In genomic region chr19:2315818-2316353, GRCh38 we compare ENCODE assay signal across 1 cellular context.
A peak's percentile ranks its signal among the peaks of the same experiment; 100 is the strongest.
TF ChIP-seq lines count a peak whose summit lies in the region.

No MANE protein-coding gene starts in this region.

TF ChIP-seq in HepG2, 621 proteins besides CTCF, POLR2A, EP300 and RAD21 (continued from another document and continues in another):
- peak; percentile 73 for TF ChIP-seq THAP9 (CRISPR knock-in tag; IDR thresholded peaks at IDR 0.05; ENCODE audit: borderline replicate concordance)
- TF ChIP-seq ZNF672 (CRISPR knock-in tag; IDR thresholded peaks at IDR 0.05): no peak
- peak; percentile 89 for TF ChIP-seq KDM2A (CRISPR knock-in tag; IDR thresholded peaks at IDR 0.05; ENCODE audit: borderline replicate concordance, low read depth)
- TF ChIP-seq ZNF790 (CRISPR knock-in tag; IDR thresholded peaks at IDR 0.05; ENCODE audit: borderline replicate concordance): 0 out of 2 replicates have a peak, but pooled peaks have one; percentile 0
- TF ChIP-seq ZNF564 (CRISPR knock-in tag; IDR thresholded peaks at IDR 0.05): no peak
- peak; percentile 67; the same call in 1 of the 2 replicates for TF ChIP-seq FOXC1 (CRISPR knock-in tag; IDR thresholded peaks at IDR 0.05; ENCODE audit: borderline replicate concordance)
- peak; percentile 83 for TF ChIP-seq ZBTB7B (CRISPR knock-in tag; IDR thresholded peaks at IDR 0.05)
- peak; percentile 65; the same call in 1 of the 2 replicates for TF ChIP-seq KDM5B (CRISPR knock-in tag; IDR thresholded peaks at IDR 0.05; ENCODE audit: borderline replicate concordance)
- peak; percentile 59; the same call in 1 of the 2 replicates for TF ChIP-seq YEATS2 (CRISPR knock-in tag; IDR thresholded peaks at IDR 0.05; ENCODE audit: borderline replicate concordance)
- TF ChIP-seq ZNF331 (CRISPR knock-in tag; IDR thresholded peaks at IDR 0.05): peak; percentile 78
- TF ChIP-seq U2AF1 (optimal IDR thresholded peaks at IDR 0.05; ENCODE audit: low read depth, low read length): peak; percentile 58
- no peak for TF ChIP-seq RARA (CRISPR knock-in tag; IDR thresholded peaks at IDR 0.05)
- peak; percentile 66; the same call in 1 of the 2 replicates for TF ChIP-seq ZNF784 (CRISPR knock-in tag; IDR thresholded peaks at IDR 0.05; ENCODE audit: borderline replicate concordance)
- peak; percentile 39; the same call in 1 of the 2 replicates for TF ChIP-seq ELF1 (CRISPR knock-in tag; IDR thresholded peaks at IDR 0.05)
- no peak for TF ChIP-seq JDP2 (CRISPR knock-in tag; IDR thresholded peaks at IDR 0.05; ENCODE audit: borderline replicate concordance)
- 0 out of 2 replicates have a peak, but pooled peaks have one; percentile 36 for TF ChIP-seq CENPT (CRISPR knock-in tag; IDR thresholded peaks at IDR 0.05; ENCODE audit: low read depth)
- TF ChIP-seq HNF1A (IDR thresholded peaks at IDR 0.05; ENCODE audit: low read depth): no peak
- no peak for TF ChIP-seq HNF1A (CRISPR knock-in tag; IDR thresholded peaks at IDR 0.05; ENCODE audit: borderline replicate concordance)
- TF ChIP-seq ZNF281 (CRISPR knock-in tag; IDR thresholded peaks at IDR 0.05; ENCODE audit: borderline replicate concordance): peak; percentile 89
- 0 out of 2 replicates have a peak, but pooled peaks have one; percentile 29 for TF ChIP-seq ZHX2 (IDR thresholded peaks at IDR 0.05; ENCODE audit: low read depth)
- TF ChIP-seq ZHX2 (CRISPR knock-in tag; IDR thresholded peaks at IDR 0.05; ENCODE audit: borderline replicate concordance): no peak
- TF ChIP-seq ZNF337 (CRISPR knock-in tag; IDR thresholded peaks at IDR 0.05; ENCODE audit: borderline replicate concordance, low read depth): 0 out of 2 replicates have a peak, but pooled peaks have one; percentile 59
- 0 out of 2 replicates have a peak, but pooled peaks have one; percentile 18 for TF ChIP-seq BHLHE40 (IDR thresholded peaks at IDR 0.05; ENCODE audit: low read length)
- no peak for TF ChIP-seq MED13 (CRISPR knock-in tag; IDR thresholded peaks at IDR 0.05)
- TF ChIP-seq PRPF4 (IDR thresholded peaks at IDR 0.05; ENCODE audit: low read depth, low read length, poor library complexity, severe bottlenecking): no peak
- peak; percentile 35 for TF ChIP-seq FOSL2 (CRISPR knock-in tag; IDR thresholded peaks at IDR 0.05)
- 0 out of 2 replicates have a peak, but pooled peaks have one; percentile 43 for TF ChIP-seq HMGXB3 (CRISPR knock-in tag; IDR thresholded peaks at IDR 0.05; ENCODE audit: borderline replicate concordance)
- peak; percentile 79 for TF ChIP-seq ZGPAT (CRISPR knock-in tag; IDR thresholded peaks at IDR 0.05)
- 0 out of 2 replicates have a peak, but pooled peaks have one; percentile 60 for TF ChIP-seq ZBTB25 (CRISPR knock-in tag; IDR thresholded peaks at IDR 0.05)
